In genomic region chr16:85304337-85304736, GRCh38 we compare ENCODE assay signal across 20 cellular contexts.
DNase-seq lines count a peak whose midpoint lies in the region; ATAC-seq and TF ChIP-seq lines count a peak whose summit lies in the region.
"Had no signal": no experiment of that assay in that cellular context is flagged by ENCODE, and none has a peak within 500 bp of the region (broad histone marks: within the 10 kb centered on the region; RNA-seq: fewer than 3 reads in every experiment).

No MANE protein-coding gene starts in this region.

- H3K27ac Mint-ChIP-seq in activated CD8-positive, alpha-beta T cell treated with anti-CD3 and anti-CD28 coated beads for 36 hours, result no peak overlapping the region
- H3K27ac Mint-ChIP-seq: progenitor cell of endocrine pancreas, type B pancreatic cell had no signal

- no peaks in the 10 kb centered on the region for H3K27me3 ChIP-seq in BLaER1 treated with 17β-estradiol and CSF1 and Interleukin-3, amounts not matched to agents 10 nM and 100 nM
- H3K27me3 ChIP-seq in MM.1S (replicated peaks; ENCODE audit: insufficient read depth, low read length), result peaks cover 73% of the 10 kb centered on the region
- no peaks in the 10 kb centered on the region for H3K27me3 ChIP-seq in smooth muscle cell (ENCODE audit: low read depth)

- no peaks in the 10 kb centered on the region for H3K9me2 ChIP-seq in MM.1S (replicated peaks; ENCODE audit: insufficient read depth, low read length)

- H3K9ac ChIP-seq in BLaER1 treated with 17β-estradiol and CSF1 and Interleukin-3, amounts not matched to agents 10 nM and 100 nM, result peak overlapping the region in 7 of 11 experiments; percentile 32 to 60 (median 50); a peak in 9 of 22 replicates
- H3K9ac ChIP-seq in MM.1S (ENCODE audit: low read length), result no peak overlapping the region
- H3K9ac ChIP-seq in smooth muscle cell (ENCODE audit: low read depth), result no peak overlapping the region

- TF ChIP-seq CTCF in MM.1S (IDR thresholded peaks at IDR 0.05; ENCODE audit: low read length) (no peak), smooth muscle cell (IDR thresholded peaks at IDR 0.05; ENCODE audit: borderline replicate concordance, insufficient read depth, poor library complexity, severe bottlenecking) (no peak)
- TF ChIP-seq CTCF in activated CD8-positive, alpha-beta T cell treated with anti-CD3 and anti-CD28 coated beads for 36 hours (IDR thresholded peaks at IDR 0.05), result no peak

- intact Hi-C loops in activated CD8-positive, alpha-beta T cell treated with anti-CD3 and anti-CD28 coated beads for 36 hours (cut with micrococcal nuclease), result no loop called here

- H3K4me3 Mint-ChIP-seq in activated CD8-positive, alpha-beta T cell treated with anti-CD3 and anti-CD28 coated beads for 36 hours, result peak overlapping the region; percentile 66
- H3K4me3 Mint-ChIP-seq: natural killer cell, type B pancreatic cell had no signal

- no peaks in the 10 kb centered on the region for H3K9me3 Mint-ChIP-seq in activated CD8-positive, alpha-beta T cell treated with anti-CD3 and anti-CD28 coated beads for 36 hours
- H3K9me3 Mint-ChIP-seq: natural killer cell; stimulated activated memory B cell treated with anti-CD40 and anti-IgM and Interleukin-4, amounts not matched to agents 10 μg/mL and 1 μg/mL and 100 μg/mL, for 72 hours; type B pancreatic cell had no signal

- H3K27me3 Mint-ChIP-seq in activated CD8-positive, alpha-beta T cell treated with anti-CD3 and anti-CD28 coated beads for 36 hours, result no peaks in the 10 kb centered on the region

- H3K36me3 ChIP-seq in BLaER1 treated with 17β-estradiol and CSF1 and Interleukin-3, amounts not matched to agents 10 nM and 100 nM, result no peaks in the 10 kb centered on the region
- H3K36me3 ChIP-seq in MM.1S (replicated peaks; ENCODE audit: insufficient read depth, low read length), result no peaks in the 10 kb centered on the region
- H3K36me3 ChIP-seq in smooth muscle cell (ENCODE audit: low read depth), result no peaks in the 10 kb centered on the region
- H3K36me3 ChIP-seq: spleen had no signal

- peaks cover 42% of the 10 kb centered on the region for H3K4me1 Mint-ChIP-seq in activated CD8-positive, alpha-beta T cell treated with anti-CD3 and anti-CD28 coated beads for 36 hours (ENCODE audit: low read depth)

- no peaks in the 10 kb centered on the region for H3K36me3 Mint-ChIP-seq in activated CD8-positive, alpha-beta T cell treated with anti-CD3 and anti-CD28 coated beads for 36 hours (ENCODE audit: low read depth)
- H3K36me3 Mint-ChIP-seq: natural killer cell; stimulated activated memory B cell treated with anti-CD40 and anti-IgM and Interleukin-4, amounts not matched to agents 10 μg/mL and 1 μg/mL and 100 μg/mL, for 72 hours; type B pancreatic cell had no signal

- H3K79me2 ChIP-seq in MM.1S (ENCODE audit: low read length) (no peaks in the 10 kb centered on the region), smooth muscle cell (ENCODE audit: low read depth) (no peaks in the 10 kb centered on the region)

- no peak for ATAC-seq in activated CD8-positive, alpha-beta T cell treated with anti-CD3 and anti-CD28 coated beads for 36 hours
- ATAC-seq in GM18517 (IDR thresholded peaks at IDR 0.05; ENCODE audit: unreplicated experiment), result no peak
- ATAC-seq: natural killer cell; stimulated activated memory B cell treated with anti-CD40 and anti-IgM and Interleukin-4, amounts not matched to agents 10 μg/mL and 1 μg/mL and 100 μg/mL, for 72 hours had no signal

- peaks cover 0 to 6% (median 0%) of the 10 kb centered on the region in 11 experiments; a peak in 2 of 22 replicates for H4K20me1 ChIP-seq in BLaER1 treated with 17β-estradiol and CSF1 and Interleukin-3, amounts not matched to agents 10 nM and 100 nM
- H4K20me1 ChIP-seq in MM.1S (ENCODE audit: insufficient read depth, low read length) (no peaks in the 10 kb centered on the region), smooth muscle cell (ENCODE audit: low read depth) (peaks cover 92% of the 10 kb centered on the region)

- CTCF ChIA-PET in activated CD8-positive, alpha-beta T cell treated with anti-CD3 and anti-CD28 coated beads for 36 hours (lab: Charles Lee), result interaction anchor here (0.8 to 2.6 kb wide), 7 partner anchors 10 to 311 kb away, joined by 3 to 13 read pairs (median 5); no protein-coding TSS in a partner anchor

- peak overlapping the region in 1 of 10 experiments; percentile 31; a peak in 1 of 20 replicates for H3K4me3 ChIP-seq in BLaER1 treated with 17β-estradiol and CSF1 and Interleukin-3, amounts not matched to agents 10 nM and 100 nM
- no peak overlapping the region for H3K4me3 ChIP-seq in MM.1S (ENCODE audit: low read length)
- no peak overlapping the region for H3K4me3 ChIP-seq in smooth muscle cell
- H3K4me3 ChIP-seq: lung had no signal

- H3F3A ChIP-seq in MM.1S (ENCODE audit: insufficient read depth, low read length) (no peaks in the 10 kb centered on the region), smooth muscle cell (ENCODE audit: low read depth) (peaks cover 8% of the 10 kb centered on the region)

- H3K9me3 ChIP-seq in BLaER1 treated with 17β-estradiol and CSF1 and Interleukin-3, amounts not matched to agents 10 nM and 100 nM (replicated peaks in 1 of 11), result no peaks in the 10 kb centered on the region
- no peaks in the 10 kb centered on the region for H3K9me3 ChIP-seq in MM.1S (replicated peaks; ENCODE audit: insufficient read depth, low read length)
- H3K9me3 ChIP-seq in smooth muscle cell (replicated peaks; ENCODE audit: low read depth), result no peaks in the 10 kb centered on the region
- H3K9me3 ChIP-seq: spleen had no signal

- peak overlapping the region; percentile 79 to 100 (median 98) for H3K4me2 ChIP-seq in BLaER1 treated with 17β-estradiol and CSF1 and Interleukin-3, amounts not matched to agents 10 nM and 100 nM
- H3K4me2 ChIP-seq in MM.1S (ENCODE audit: low read depth, low read length) (no peak overlapping the region), smooth muscle cell (no peak overlapping the region)

- H2AFZ ChIP-seq in MM.1S (ENCODE audit: low read length), result no peak overlapping the region
- H2AFZ ChIP-seq in smooth muscle cell (ENCODE audit: low read depth), result no peak overlapping the region

- H3K27ac ChIP-seq in BLaER1 treated with 17β-estradiol and CSF1 and Interleukin-3, amounts not matched to agents 10 nM and 100 nM, result peak overlapping the region in 9 of 11 experiments; percentile 25 to 72 (median 61); a peak in 17 of 22 replicates
- H3K27ac ChIP-seq in MM.1S (ENCODE audit: low read length), result no peak overlapping the region
- H3K27ac ChIP-seq in smooth muscle cell (ENCODE audit: low read depth), result no peak overlapping the region

- POLR2A ChIA-PET in activated CD8-positive, alpha-beta T cell treated with anti-CD3 and anti-CD28 coated beads for 36 hours (lab: Charles Lee), result no interaction called here

- DNase-seq in NCI-H510A treated with DMSO at 0.1 percent for 48 hours (lab: John Stamatoyannopoulos, UW) (peak; percentile 58), NCI-H510A (lab: John Stamatoyannopoulos, UW) (no peak), MM.1S (peak; percentile 21), smooth muscle cell (lab: John Stamatoyannopoulos, UW; ENCODE audit: unreplicated experiment) (no peak), foreskin melanocyte (no peak)
- DNase-seq in activated CD8-positive, alpha-beta T cell treated with anti-CD3 and anti-CD28 coated beads for 36 hours, result no peak
- DNase-seq: activated gamma-delta T cell treated with Interleukin-2 at 50 U/mL for 16 hours, Calu3, dermis blood vessel endothelial cell, glutamatergic neuron, natural killer cell, NCI-H1436, spleen, T-helper 9 cell had no signal

- peaks cover 60 to 85% (median 80%) of the 10 kb centered on the region in 10 experiments for H3K4me1 ChIP-seq in BLaER1 treated with 17β-estradiol and CSF1 and Interleukin-3, amounts not matched to agents 10 nM and 100 nM
- H3K4me1 ChIP-seq in MM.1S (ENCODE audit: low read length), result peaks cover 11% of the 10 kb centered on the region; the same call in 1 of the 2 replicates
- peaks cover 4% of the 10 kb centered on the region for H3K4me1 ChIP-seq in smooth muscle cell (ENCODE audit: low read depth)

- 100% methylated on average over 5 of the region's 9 CpGs for WGBS in smooth muscle cell (ENCODE audit: low lambda C conversion rate)

Comparison
In these comparisons a context has a peak if more than half of its experiments do, and no peak if none do; other contexts are left out.
1. DNase-seq: peak in NCI-H510A treated with DMSO at 0.1 percent for 48 hours (single experiment) and MM.1S (single experiment); none in NCI-H510A (single experiment), activated CD8-positive, alpha-beta T cell treated with anti-CD3 and anti-CD28 coated beads for 36 hours (single experiment), smooth muscle cell (single experiment) and foreskin melanocyte (single experiment).
2. H3K27ac ChIP-seq: peak in BLaER1 treated with 17β-estradiol and CSF1 and Interleukin-3, amounts not matched to agents 10 nM and 100 nM (9 of 11); none in MM.1S (single experiment) and smooth muscle cell (single experiment).
3. H3K4me2 ChIP-seq: peak in BLaER1 treated with 17β-estradiol and CSF1 and Interleukin-3, amounts not matched to agents 10 nM and 100 nM (11 of 11); none in MM.1S (single experiment) and smooth muscle cell (single experiment).
4. H3K9ac ChIP-seq: peak in BLaER1 treated with 17β-estradiol and CSF1 and Interleukin-3, amounts not matched to agents 10 nM and 100 nM (7 of 11); none in MM.1S (single experiment) and smooth muscle cell (single experiment).